Comparison of ENCODE assay signal across 8 cellular contexts in the genomic region with DNA sequence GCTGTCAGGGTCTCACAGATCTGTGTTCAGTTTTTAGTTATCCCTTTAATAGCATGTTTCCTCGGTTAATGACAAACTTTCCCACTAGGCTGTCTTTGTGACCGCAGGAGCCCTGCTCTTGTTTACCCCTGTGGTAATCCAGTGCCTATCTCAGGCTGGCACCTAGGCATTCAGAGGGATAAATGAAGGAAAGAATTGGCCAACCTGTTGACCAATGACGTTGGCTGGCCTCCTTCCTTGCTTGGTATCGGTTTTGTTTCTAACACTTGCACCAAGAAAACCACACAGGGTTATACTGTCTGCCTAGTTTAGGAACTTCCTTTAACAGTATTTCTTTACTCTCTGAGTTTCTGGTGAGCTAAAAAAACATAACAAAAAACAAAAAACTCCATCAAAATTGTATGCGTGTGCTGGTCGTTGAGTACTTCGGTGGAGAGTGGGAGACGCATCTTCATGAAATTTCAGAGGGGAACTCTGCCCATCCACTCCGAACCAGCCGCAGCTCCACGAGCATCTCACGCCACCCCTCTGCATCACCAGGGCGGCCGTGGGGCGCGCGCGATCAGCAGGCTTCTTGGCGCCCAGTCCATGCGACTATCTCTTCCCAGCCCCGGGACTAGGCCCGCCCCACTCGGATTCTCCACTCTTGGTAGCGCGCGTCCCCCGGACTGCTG. TPM values are rescaled to one million over a fixed set of nuclear protein-coding genes. Genes with fewer than 3 reads are reported as not detected.
DNase-seq lines count a peak whose midpoint lies in the region; ATAC-seq and TF ChIP-seq lines count a peak whose summit lies in the region.

No MANE protein-coding gene starts in this region.

- H3K9me3 ChIP-seq in DOHH2 (ENCODE audit: control insufficient read depth, insufficient read depth, low read length) (no peaks in the 10 kb centered on the region), adipocyte (ENCODE audit: control insufficient read depth, low read length) (no peaks in the 10 kb centered on the region), iPS-15b (ENCODE audit: control insufficient read depth, insufficient read depth, low read length) (no peaks in the 10 kb centered on the region), skeletal muscle tissue (ENCODE audit: control insufficient read depth in 3 of 3, low read length in 3 of 3) (no peaks in the 10 kb centered on the region)

- peak overlapping the region; percentile 89 for H3K4me3 ChIP-seq in DOHH2 (ENCODE audit: low read length)
- H3K4me3 ChIP-seq in adipocyte (ENCODE audit: low read length) = peak overlapping the region; percentile 87
- H3K4me3 ChIP-seq in iPS-15b (ENCODE audit: low read depth, low read length) = peak overlapping the region; percentile 67
- peak overlapping the region; percentile 65 to 85 (median 75) for H3K4me3 ChIP-seq in skeletal muscle tissue (ENCODE audit: low read length in 3 of 3)

- peaks cover 48% of the 10 kb centered on the region for H3K4me1 ChIP-seq in DOHH2 (ENCODE audit: control insufficient read depth, low read length)
- H3K4me1 ChIP-seq in adipocyte (ENCODE audit: control insufficient read depth, insufficient read depth, low read length) = peaks cover 33% of the 10 kb centered on the region
- H3K4me1 ChIP-seq in iPS-15b (ENCODE audit: control insufficient read depth, insufficient read depth, low read length) = peaks cover 5% of the 10 kb centered on the region
- peaks cover 37 to 41% (median 39%) of the 10 kb centered on the region in 3 donors for H3K4me1 ChIP-seq in skeletal muscle tissue (ENCODE audit: control insufficient read depth in 3 of 3, insufficient read depth in 3 of 3, low read length in 3 of 3)

- 0 out of 2 replicates have a peak, but pooled peaks cover 2% of the 10 kb centered on the region for H3F3A ChIP-seq in DOHH2 (ENCODE audit: control insufficient read depth, insufficient read depth)

- H3K9ac ChIP-seq in adipocyte (ENCODE audit: low read length) (peak overlapping the region; percentile 90), iPS-15b (ENCODE audit: low read depth, low read length) (no peak overlapping the region), skeletal muscle tissue (ENCODE audit: low read depth in 1 of 3, low read length in 3 of 3) (peak overlapping the region; percentile 54 to 94 (median 58))

- H3K4me2 ChIP-seq in DOHH2 (ENCODE audit: low read length) = peak overlapping the region; percentile 83

- DNase-seq in HT-29 (ENCODE audit: low spot score) (peak; percentile 68), adipocyte (ENCODE audit: low read depth) (no peak), NCI-H2029 treated with DMSO at 0.1 percent for 48 hours (lab: John Stamatoyannopoulos, UW) (no peak), cerebellum (ENCODE audit: low spot score) (no peak)

- H4K20me1 ChIP-seq in DOHH2 (ENCODE audit: control insufficient read depth, insufficient read depth, low read depth, low read length) = no peaks in the 10 kb centered on the region

- no peak for TF ChIP-seq CTCF in DOHH2 (IDR thresholded peaks at IDR 0.05; ENCODE audit: low read depth, low read length, poor library complexity, severe bottlenecking)

- H3K79me2 ChIP-seq in DOHH2 (ENCODE audit: control insufficient read depth, low read length) = peaks cover 19% of the 10 kb centered on the region

- no peaks in the 10 kb centered on the region for H3K27me3 ChIP-seq in DOHH2 (ENCODE audit: control insufficient read depth, low read length)
- H3K27me3 ChIP-seq in adipocyte (replicated peaks; ENCODE audit: control insufficient read depth, insufficient read depth, low read length) = no peaks in the 10 kb centered on the region
- H3K27me3 ChIP-seq in iPS-15b (ENCODE audit: control insufficient read depth, insufficient read depth, low read length) = peaks cover 63% of the 10 kb centered on the region
- H3K27me3 ChIP-seq in skeletal muscle tissue (ENCODE audit: control insufficient read depth in 3 of 3, insufficient read depth in 3 of 3, low read length in 3 of 3) = no peaks in the 10 kb centered on the region

- H3K27ac ChIP-seq in DOHH2 (ENCODE audit: low read depth, low read length) = no peak overlapping the region; the same call in 1 of the 2 replicates
- peak overlapping the region; percentile 84 for H3K27ac ChIP-seq in skeletal muscle tissue (ENCODE audit: low read depth, low read length)

- H3K36me3 ChIP-seq in DOHH2 (ENCODE audit: control insufficient read depth, low read length) (no peaks in the 10 kb centered on the region), adipocyte (ENCODE audit: control insufficient read depth, insufficient read depth, low read length, severe bottlenecking) (no peaks in the 10 kb centered on the region), iPS-15b (ENCODE audit: control insufficient read depth, insufficient read depth, low read length) (no peaks in the 10 kb centered on the region), skeletal muscle tissue (ENCODE audit: control insufficient read depth in 3 of 3, insufficient read depth in 3 of 3, low read length in 3 of 3) (no peaks in the 10 kb centered on the region)

- peak; percentile 43 for ATAC-seq in GM21447 (IDR thresholded peaks at IDR 0.05; ENCODE audit: unreplicated experiment)

- H3K9me2 ChIP-seq in DOHH2 (replicated peaks; ENCODE audit: control insufficient read depth, low read length) = no peaks in the 10 kb centered on the region

RNA-seq across cellular contexts. Expression of gene ENDOD1, which starts 0.6 kb away (rescaled TPM):
- 33.7 and 37.0 TPM in 2 replicates for total RNA-seq in HT-29 (2014; rRNA removed; shearing (Covaris generic))
- 99.2 TPM for total RNA-seq in skeletal muscle tissue
- 15.3 TPM for total RNA-seq in cerebellum

RNA-seq across cellular contexts. Expression of gene SRSF8, which starts 22.4 kb away (rescaled TPM):
- total RNA-seq in HT-29 (2014; rRNA removed; shearing (Covaris generic)) = 20.2 and 22.4 TPM in 2 replicates
- total RNA-seq in skeletal muscle tissue = 11.5 TPM
- 29.7 TPM for total RNA-seq in cerebellum

RNA-seq across cellular contexts. Expression of gene KDM4F, which starts 39.9 kb away (rescaled TPM):
- total RNA-seq in HT-29 (2014; rRNA removed; shearing (Covaris generic)) = not detected in 2 replicates
- total RNA-seq in skeletal muscle tissue (not detected), cerebellum (not detected)
